In genomic region chr4:105594094-105595010, GRCh38 we compare ENCODE assay signal across 11 cellular contexts. TPM values are rescaled to one million over a fixed set of nuclear protein-coding genes. Genes with fewer than 3 reads are reported as not detected.
DNase-seq lines count a peak whose midpoint lies in the region; ATAC-seq and TF ChIP-seq lines count a peak whose summit lies in the region.
"Had no signal": no experiment of that assay in that cellular context is flagged by ENCODE, and none has a peak within 500 bp of the region (broad histone marks: within the 10 kb centered on the region; RNA-seq: fewer than 3 reads in every experiment).

No MANE protein-coding gene starts in this region.

- H3F3A ChIP-seq in PC-9 (ENCODE audit: insufficient read depth, low read depth): peaks cover 14% of the 10 kb centered on the region

- peaks cover 26% of the 10 kb centered on the region for H3K27me3 Mint-ChIP-seq in activated CD8-positive, alpha-beta memory T cell treated with anti-CD3 and anti-CD28 coated beads, Interleukin-2, amount 10 ng/mL, durations not matched to agents 7 days and 5 days

- H3K36me3 ChIP-seq in PC-9 (ENCODE audit: low read depth): no peaks in the 10 kb centered on the region
- no peaks in the 10 kb centered on the region for H3K36me3 ChIP-seq in upper lobe of left lung
- H3K36me3 ChIP-seq: BE2C had no signal

- no peak for TF ChIP-seq CTCF in PC-9 (conservative IDR thresholded peaks at IDR 0.05)
- no peak for TF ChIP-seq CTCF in upper lobe of left lung (IDR thresholded peaks at IDR 0.05)

- H4K20me1 ChIP-seq in PC-9 (ENCODE audit: insufficient read depth): no peaks in the 10 kb centered on the region

- no peaks in the 10 kb centered on the region for H3K79me2 ChIP-seq in PC-9 (ENCODE audit: low read depth)

- no peak overlapping the region for H2AFZ ChIP-seq in PC-9

- peak overlapping the region in 1 of 2 donors; percentile 52 for H3K27ac Mint-ChIP-seq in activated naive CD4-positive, alpha-beta T cell treated with anti-CD3 and anti-CD28 coated beads, Interleukin-2, amount 50 U/mL, for 72 hours
- no peak overlapping the region for H3K27ac Mint-ChIP-seq in activated CD8-positive, alpha-beta memory T cell treated with anti-CD3 and anti-CD28 coated beads, Interleukin-2, amount 10 ng/mL, durations not matched to agents 7 days and 5 days

- POLR2A ChIA-PET in PC-9 (lab: Charles Lee; ENCODE audit: unreplicated experiment): no interaction called here

- DNase-seq in activated naive CD4-positive, alpha-beta T cell treated with anti-CD3 and anti-CD28 coated beads, Interleukin-2, amount 50 U/mL, for 72 hours (ENCODE audit: low spot score in 2 of 2): no peak
- DNase-seq in activated naive CD4-positive, alpha-beta T cell treated with anti-CD3 and anti-CD28 coated beads, Interleukin-2, amount 50 U/mL, for 16 hours: no peak
- peak in 1 of 2 experiments; percentile 69 for DNase-seq in PC-9
- DNase-seq in upper lobe of left lung: no peak
- no peak for DNase-seq in cortex of kidney (lab: John Stamatoyannopoulos, UW)
- DNase-seq in activated CD8-positive, alpha-beta memory T cell treated with anti-CD3 and anti-CD28 coated beads, Interleukin-2, amount 10 ng/mL, durations not matched to agents 7 days and 5 days: no peak
- DNase-seq in NCI-H524 treated with DMSO at 0.1 percent for 48 hours (lab: John Stamatoyannopoulos, UW): no peak
- DNase-seq: BE2C; stimulated activated CD4-positive, alpha-beta T cell treated with anti-CD3 and anti-CD28 coated beads, Interleukin-4, amount 100 ng/mL, for 4 hours had no signal

- TF ChIP-seq POLR2A in upper lobe of left lung (IDR thresholded peaks at IDR 0.05): no peak

- H3K4me2 ChIP-seq in PC-9: peak overlapping the region; percentile 51

- H3K4me1 ChIP-seq in PC-9 (replicated peaks; ENCODE audit: insufficient read depth) (peaks cover 31% of the 10 kb centered on the region), upper lobe of left lung (peaks cover 0 to 6% (median 0%) of the 10 kb centered on the region in 4 donors)
- H3K4me1 ChIP-seq: BE2C had no signal

- no peaks in the 10 kb centered on the region for H3K9me3 ChIP-seq in PC-9 (ENCODE audit: insufficient read depth, low read depth)
- no peaks in the 10 kb centered on the region for H3K9me3 ChIP-seq in upper lobe of left lung
- H3K9me3 ChIP-seq: BE2C had no signal

- peaks cover 5% of the 10 kb centered on the region for H3K4me1 Mint-ChIP-seq in activated CD8-positive, alpha-beta memory T cell treated with anti-CD3 and anti-CD28 coated beads, Interleukin-2, amount 10 ng/mL, durations not matched to agents 7 days and 5 days

- peak; percentile 44 to 85 for ATAC-seq in activated naive CD4-positive, alpha-beta T cell treated with anti-CD3 and anti-CD28 coated beads, Interleukin-2, amount 50 U/mL, for 72 hours
- ATAC-seq in HG02884 (IDR thresholded peaks at IDR 0.05; ENCODE audit: unreplicated experiment) (peak; percentile 95), upper lobe of left lung (ENCODE audit: low FRiP score in 2 of 2) (peak in 1 of 2 donors; percentile 51)
- no peak for ATAC-seq in activated CD8-positive, alpha-beta memory T cell treated with anti-CD3 and anti-CD28 coated beads, Interleukin-2, amount 10 ng/mL, durations not matched to agents 7 days and 5 days

- CTCF ChIA-PET in PC-9 (lab: Charles Lee): no interaction called here
- CTCF ChIA-PET in activated CD8-positive, alpha-beta memory T cell treated with anti-CD3 and anti-CD28 coated beads, Interleukin-2, amount 10 ng/mL, durations not matched to agents 7 days and 5 days (lab: Charles Lee): no interaction called here

- 28 to 39% methylated on average over 7 of the region's 7 CpGs for WGBS in upper lobe of left lung, 2 donors

- no peaks in the 10 kb centered on the region for H3K9me2 ChIP-seq in PC-9 (ENCODE audit: insufficient read depth)

- no peaks in the 10 kb centered on the region for H3K9me3 Mint-ChIP-seq in activated naive CD4-positive, alpha-beta T cell treated with anti-CD3 and anti-CD28 coated beads, Interleukin-2, amount 50 U/mL, for 72 hours
- no peaks in the 10 kb centered on the region for H3K9me3 Mint-ChIP-seq in activated CD8-positive, alpha-beta memory T cell treated with anti-CD3 and anti-CD28 coated beads, Interleukin-2, amount 10 ng/mL, durations not matched to agents 7 days and 5 days (ENCODE audit: low read depth)

- H3K27ac ChIP-seq in PC-9: no peak overlapping the region
- peak overlapping the region in 3 of 4 donors; percentile 5 to 56 (median 10) for H3K27ac ChIP-seq in upper lobe of left lung
- H3K27ac ChIP-seq: SK-N-MC had no signal

- BruUV-seq in PC-9 (replicated peaks; lab: Mats Ljungman, UMichigan): no TSS peak

- intact Hi-C loops in PC-9 (cut with micrococcal nuclease; ENCODE audit: unreplicated experiment): no loop called here

- H3K27me3 ChIP-seq in PC-9 (ENCODE audit: insufficient read depth, low read depth) (no peaks in the 10 kb centered on the region), upper lobe of left lung (no peaks in the 10 kb centered on the region)
- H3K27me3 ChIP-seq: BE2C had no signal

- no peaks in the 10 kb centered on the region for H3K36me3 Mint-ChIP-seq in activated naive CD4-positive, alpha-beta T cell treated with anti-CD3 and anti-CD28 coated beads, Interleukin-2, amount 50 U/mL, for 72 hours
- H3K36me3 Mint-ChIP-seq in activated CD8-positive, alpha-beta memory T cell treated with anti-CD3 and anti-CD28 coated beads, Interleukin-2, amount 10 ng/mL, durations not matched to agents 7 days and 5 days: no peaks in the 10 kb centered on the region

- no peak overlapping the region for H3K4me3 ChIP-seq in PC-9
- no peak overlapping the region for H3K4me3 ChIP-seq in upper lobe of left lung
- H3K4me3 ChIP-seq: SK-N-MC had no signal

- peak in 1 of 4 donors; percentile 35 for TF ChIP-seq EP300 in upper lobe of left lung (IDR thresholded peaks at IDR 0.05)

- no peak overlapping the region for H3K4me3 Mint-ChIP-seq in activated CD8-positive, alpha-beta memory T cell treated with anti-CD3 and anti-CD28 coated beads, Interleukin-2, amount 10 ng/mL, durations not matched to agents 7 days and 5 days

RNA-seq across cellular contexts. Expression of gene ARHGEF38, which starts 41.9 kb away (rescaled TPM):
- not detected for total RNA-seq in activated naive CD4-positive, alpha-beta T cell treated with anti-CD3 and anti-CD28 coated beads, Interleukin-2, amount 50 U/mL, for 72 hours
- 0.15 TPM in 1 of 2 replicates, not detected in the other for total RNA-seq in PC-9 (2021)
- 10 to 100 TPM in 5 of 6 donors, 1 to 10 TPM in 1; 5.9 to 35.4 (median 19.6) TPM for total RNA-seq in upper lobe of left lung
- total RNA-seq in activated CD8-positive, alpha-beta memory T cell treated with anti-CD3 and anti-CD28 coated beads, Interleukin-2, amount 10 ng/mL, durations not matched to agents 7 days and 5 days: not detected
